ENCODE assay signal across 5 cellular contexts in the genomic region with DNA sequence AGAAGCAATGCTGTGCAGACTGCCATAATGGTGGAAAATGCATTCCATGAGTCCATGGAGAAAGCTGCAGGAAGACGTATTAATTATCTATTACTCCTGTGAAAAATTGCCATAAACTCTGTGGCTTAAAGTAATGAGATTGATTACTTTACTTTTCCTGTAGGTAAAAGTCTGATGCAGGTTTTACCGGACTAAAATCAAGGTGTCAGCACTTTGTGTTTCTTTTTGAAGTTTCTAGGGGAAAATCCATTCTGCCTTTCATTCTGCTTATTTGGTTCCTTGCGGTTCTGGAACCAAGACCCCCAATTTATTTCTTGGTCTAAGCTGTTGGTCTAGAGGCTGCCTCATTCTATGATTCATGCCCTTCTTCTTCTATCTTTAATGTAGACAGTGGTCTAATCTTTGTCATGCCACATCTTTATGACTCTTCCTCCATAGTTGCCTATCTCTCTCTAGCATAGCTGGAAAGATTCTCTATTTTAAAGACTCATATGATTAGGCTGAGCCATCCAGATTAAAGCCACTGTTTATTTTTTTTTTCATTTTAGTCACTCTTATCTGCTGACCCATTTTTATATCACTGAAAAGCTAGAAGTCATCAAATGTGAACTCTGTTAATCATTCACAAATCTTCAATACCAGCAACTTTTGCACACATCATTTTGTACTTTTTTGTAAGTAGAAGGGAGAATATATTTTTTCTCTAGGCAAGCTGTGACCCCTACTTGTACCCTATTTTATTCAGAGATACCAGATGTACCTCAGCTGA.
"Had no signal": no experiment of that assay in that cellular context is flagged by ENCODE, and none has a peak within 500 bp of the region (broad histone marks: within the 10 kb centered on the region; RNA-seq: fewer than 3 reads in every experiment).

No MANE protein-coding gene starts in this region.

- H3K27ac Mint-ChIP-seq: GM23338, H9 had no signal

- H3K4me3 ChIP-seq: GM23338 had no signal

- ATAC-seq: GM23338 had no signal

- H3K4me1 Mint-ChIP-seq: H9 had no signal

- H3K4me2 ChIP-seq: GM23338 had no signal

- H3K27ac ChIP-seq: HL-60 had no signal

- DNase-seq: H9, HCEC 1CT, KG1 had no signal

- H3K9me3 Mint-ChIP-seq: H9 had no signal

- H2AFZ ChIP-seq: GM23338 had no signal

- H3K4me3 Mint-ChIP-seq: GM23338, H9 had no signal
